29 cellular contexts compared by ENCODE assay signal in genomic region chr2:129467941-129468340, GRCh38.
"Had no signal": no experiment of that assay in that cellular context is flagged by ENCODE, and none has a peak within 500 bp of the region (broad histone marks: within the 10 kb centered on the region; RNA-seq: fewer than 3 reads in every experiment).

No MANE protein-coding gene starts in this region.

- H3K4me1 Mint-ChIP-seq: endodermal cell had no signal

- H3K9me3 Mint-ChIP-seq: endodermal cell had no signal

- H3K4me3 ChIP-seq: colonic mucosa, coronary artery, dorsolateral prefrontal cortex, esophagus squamous epithelium, gastrocnemius medialis, gastroesophageal sphincter, heart left ventricle, heart right ventricle, hepatocyte had no signal

- H3K27me3 Mint-ChIP-seq: dendritic cell treated with granulocyte-macrophage colony-stimulating factor and Interleukin-4, amounts not matched to agents 40 ng/mL and 50 ng/mL, for 4 days; effector memory CD8-positive, alpha-beta T cell had no signal

- H2AFZ ChIP-seq: hepatocyte had no signal

- H3K4me3 Mint-ChIP-seq: dendritic cell treated with granulocyte-macrophage colony-stimulating factor and Interleukin-4, amounts not matched to agents 40 ng/mL and 50 ng/mL, for 4 days; effector memory CD8-positive, alpha-beta T cell; endodermal cell had no signal

- H3K4me1 ChIP-seq: colonic mucosa, esophagus squamous epithelium, foreskin keratinocyte, gastrocnemius medialis, gastroesophageal sphincter, heart left ventricle, heart right ventricle had no signal

- FAIRE-seq: colon, endometrium, endothelial cell of umbilical vein, frontal cortex had no signal

- H3K27ac ChIP-seq: colonic mucosa, coronary artery, epithelial cell of prostate, esophagus squamous epithelium, foreskin keratinocyte, gastrocnemius medialis, gastroesophageal sphincter, heart left ventricle, heart right ventricle, hepatocyte had no signal

- H3K27me3 ChIP-seq: colonic mucosa, dorsolateral prefrontal cortex, esophagus squamous epithelium, foreskin keratinocyte, gastrocnemius medialis, gastroesophageal sphincter, hepatocyte had no signal

- H3K36me3 ChIP-seq: colonic mucosa, esophagus squamous epithelium, gastrocnemius medialis, gastroesophageal sphincter, heart left ventricle, heart right ventricle had no signal

- H3K9me3 ChIP-seq: colonic mucosa, esophagus squamous epithelium, gastrocnemius medialis, gastroesophageal sphincter, heart left ventricle, heart right ventricle had no signal

- DNase-seq: colonic mucosa; cortex of kidney; dermis blood vessel endothelial cell; dorsolateral prefrontal cortex; effector CD4-positive, alpha-beta T cell; effector CD8-positive, alpha-beta T cell; effector memory CD4-positive, alpha-beta T cell; effector memory CD8-positive, alpha-beta T cell; endodermal cell; erythroblast; esophagus squamous epithelium; foreskin fibroblast; foreskin keratinocyte; foreskin melanocyte; gastrocnemius medialis; glutamatergic neuron; head of caudate nucleus; heart left ventricle; heart right ventricle had no signal

- H3K4me2 ChIP-seq: hepatocyte had no signal

- H3K27ac Mint-ChIP-seq: dendritic cell treated with granulocyte-macrophage colony-stimulating factor and Interleukin-4, amounts not matched to agents 40 ng/mL and 50 ng/mL, for 4 days; effector memory CD8-positive, alpha-beta T cell; endodermal cell had no signal

- H3K79me2 ChIP-seq: hepatocyte had no signal

- ATAC-seq: effector memory CD8-positive, alpha-beta T cell; esophagus mucosa; foreskin keratinocyte; gastrocnemius medialis; gastroesophageal sphincter; heart left ventricle; heart right ventricle had no signal
